Comparison of ENCODE assay signal across 12 cellular contexts in the genomic region with DNA sequence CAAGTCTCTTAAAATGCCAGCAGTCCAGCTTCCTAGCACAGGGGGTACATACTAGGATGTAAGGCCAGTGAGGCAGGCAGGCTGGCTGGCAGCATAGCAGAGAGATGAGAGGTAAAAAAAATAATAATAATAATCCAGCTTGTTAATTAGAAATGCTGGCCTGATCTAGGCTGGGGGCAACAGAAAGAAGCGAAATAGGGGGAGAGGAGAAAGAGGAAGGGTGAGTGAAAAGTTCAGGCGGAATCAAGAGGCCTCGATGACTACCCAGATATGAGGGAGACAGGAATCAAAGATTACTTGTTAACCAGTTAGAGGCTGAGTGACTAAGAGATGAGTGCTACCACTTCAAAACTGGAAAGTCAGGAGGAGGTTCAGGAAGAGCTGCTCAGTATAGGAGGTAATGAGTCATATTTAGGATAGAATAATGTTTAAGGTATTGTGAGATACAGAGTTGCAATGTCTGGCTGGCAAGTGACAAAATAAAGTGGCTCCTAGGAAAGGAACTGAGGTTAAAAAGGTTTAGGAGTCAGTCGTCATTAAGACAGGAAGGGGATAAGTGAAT. TPM values are rescaled to one million over a fixed set of nuclear protein-coding genes. Genes with fewer than 3 reads are reported as not detected.
DNase-seq lines count a peak whose midpoint lies in the region; ATAC-seq, FAIRE-seq and TF ChIP-seq lines count a peak whose summit lies in the region.
"Had no signal": no experiment of that assay in that cellular context is flagged by ENCODE, and none has a peak within 500 bp of the region (broad histone marks: within the 10 kb centered on the region; RNA-seq: fewer than 3 reads in every experiment).

No MANE protein-coding gene starts in this region.

- no peak overlapping the region for H3K4me3 Mint-ChIP-seq in T-helper 17 cell

- ATAC-seq in T-helper 17 cell (no peak), HG02938 (IDR thresholded peaks at IDR 0.05; ENCODE audit: unreplicated experiment) (no peak), HG03095 (IDR thresholded peaks at IDR 0.05; ENCODE audit: unreplicated experiment) (no peak)
- ATAC-seq: Right ventricle myocardium inferior had no signal

- H3K9me3 ChIP-seq in T-helper 17 cell (ENCODE audit: control insufficient read depth, low read length, poor library complexity, severe bottlenecking) = no peaks in the 10 kb centered on the region
- H3K9me3 ChIP-seq: Caco-2, uterus had no signal

- H3K4me1 Mint-ChIP-seq in T-helper 17 cell = peaks cover 34% of the 10 kb centered on the region

- TF ChIP-seq POLR2A in GM12892 (IDR thresholded peaks at IDR 0.05; ENCODE audit: low read depth, low read length) = no peak

- peak; percentile 17 for FAIRE-seq in GM12892 (lab: Jason Lieb, UNC)

- H3K27me3 Mint-ChIP-seq in T-helper 17 cell = no peaks in the 10 kb centered on the region

- peak; percentile 76 for DNase-seq in A172 (ENCODE audit: low spot score)
- no peak for DNase-seq in GM12892 (ENCODE audit: insufficient read length)
- no peak for DNase-seq in T-helper 17 cell
- peak; percentile 12 for DNase-seq in fibroblast of the conjunctiva (ENCODE audit: low read depth)
- DNase-seq in hypothalamus (lab: John Stamatoyannopoulos, UW) = no peak
- no peak for DNase-seq in NCI-H82 (lab: John Stamatoyannopoulos, UW)
- DNase-seq: amygdala, Caco-2, uterus had no signal

- peaks cover 2% of the 10 kb centered on the region for H3K36me3 Mint-ChIP-seq in T-helper 17 cell (ENCODE audit: low read depth)

- H3K27ac Mint-ChIP-seq in T-helper 17 cell = peak overlapping the region; percentile 78

RNA-seq across cellular contexts. Expression of gene ALKBH8, which starts 2.8 kb away (rescaled TPM):
- 5.8 and 7.3 TPM in 2 replicates for total RNA-seq in A172 (2014; rRNA removed; shearing (Covaris generic))
- 6.9 TPM for polyA plus RNA-seq in GM12892 (2012; ENCODE audit: missing spikeins)
- total RNA-seq in T-helper 17 cell = 10 to 100 TPM in 1 of 2 donors, 1 to 10 TPM in 1; 8.9 to 12.4 TPM

RNA-seq across cellular contexts. Expression of gene ELMOD1, which starts 28.2 kb away (rescaled TPM):
- total RNA-seq in A172 (2014; rRNA removed; shearing (Covaris generic)) = 0.05 TPM in 1 of 2 replicates, not detected in the other
- not detected for polyA plus RNA-seq in GM12892 (2012; ENCODE audit: missing spikeins)
- not detected for total RNA-seq in T-helper 17 cell
- total RNA-seq: Caco-2 had no signal

Comparison
In these comparisons a context has a peak if more than half of its experiments do, and no peak if none do; other contexts are left out.
1. DNase-seq: peak in A172 (single experiment) and fibroblast of the conjunctiva (single experiment); none in GM12892 (single experiment), T-helper 17 cell (0 of 3), hypothalamus (0 of 51) and NCI-H82 (single experiment).